8 cellular contexts compared by ENCODE assay signal in genomic region chr18:23283933-23284430, GRCh38.
DNase-seq lines count a peak whose midpoint lies in the region; ATAC-seq and TF ChIP-seq lines count a peak whose summit lies in the region.

No MANE protein-coding gene starts in this region.

- no peak overlapping the region for H3K9ac ChIP-seq in endodermal cell (ENCODE audit: extremely low read depth, low read length, poor library complexity, severe bottlenecking)

- POLR2A ChIA-PET in CD4-positive, alpha-beta T cell (lab: Charles Lee): no interaction called here

- peak overlapping the region; percentile 93 for H3K27ac Mint-ChIP-seq in endodermal cell
- H3K27ac Mint-ChIP-seq in CD4-positive, alpha-beta T cell: no peak overlapping the region

- peaks cover 64% of the 10 kb centered on the region for H3K4me1 Mint-ChIP-seq in endodermal cell
- H3K4me1 Mint-ChIP-seq in CD4-positive, alpha-beta T cell (ENCODE audit: low read depth): no peaks in the 10 kb centered on the region

- DNase-seq in COLO829 (ENCODE audit: low spot score) (peak; percentile 31), HT-29 (ENCODE audit: low spot score) (peak; percentile 32), endodermal cell (peak; percentile 89), inferior parietal cortex (ENCODE audit: extremely low spot score) (no peak), mesenteric fat pad (ENCODE audit: low spot score) (no peak), spleen (no peak)
- no peak for DNase-seq in CD4-positive, alpha-beta T cell

- TF ChIP-seq CTCF in endodermal cell (conservative IDR thresholded peaks at IDR 0.05): no peak
- TF ChIP-seq CTCF in spleen (IDR thresholded peaks at IDR 0.05 in 8 of 11, conservative IDR thresholded peaks at IDR 0.05 in 3 of 11): no peak
- no peak for TF ChIP-seq CTCF in CD4-positive, alpha-beta T cell (IDR thresholded peaks at IDR 0.05)

- H3K27me3 Mint-ChIP-seq in endodermal cell (ENCODE audit: insufficient read depth): no peaks in the 10 kb centered on the region
- H3K27me3 Mint-ChIP-seq in CD4-positive, alpha-beta T cell: no peaks in the 10 kb centered on the region

- no peaks in the 10 kb centered on the region for H3K9me3 Mint-ChIP-seq in endodermal cell
- H3K9me3 Mint-ChIP-seq in CD4-positive, alpha-beta T cell: no peaks in the 10 kb centered on the region

- H3K4me1 ChIP-seq in endodermal cell (ENCODE audit: control insufficient read depth, insufficient read depth, low read length) (peaks cover 12% of the 10 kb centered on the region), spleen (peaks cover 0 to 3% (median 0%) of the 10 kb centered on the region in 6 donors)

- CTCF ChIA-PET in CD4-positive, alpha-beta T cell (lab: Charles Lee): no interaction called here

- H3K36me3 ChIP-seq in endodermal cell (ENCODE audit: control insufficient read depth, insufficient read depth, low read length) (no peaks in the 10 kb centered on the region), spleen (no peaks in the 10 kb centered on the region)

- peaks cover 4% of the 10 kb centered on the region for H3K9me3 ChIP-seq in endodermal cell (ENCODE audit: control insufficient read depth, low read length)
- no peaks in the 10 kb centered on the region for H3K9me3 ChIP-seq in spleen
- H3K9me3 ChIP-seq in CD4-positive, alpha-beta T cell (ENCODE audit: control insufficient read depth, low read length): no peaks in the 10 kb centered on the region

- WGBS in endodermal cell (ENCODE audit: insufficient coverage in 1 of 2, insufficient read length in 1 of 2), 2 experiments: 23% methylated on average over 2 of the region's 2 CpGs; no CpG with 5 or more reads in 1 of the 2 experiments
- 64 to 78% (median 69%) methylated on average over 2 of the region's 2 CpGs for WGBS in spleen, 5 donors

- peaks cover 15% of the 10 kb centered on the region for H3K36me3 Mint-ChIP-seq in endodermal cell (ENCODE audit: low read depth)
- no peaks in the 10 kb centered on the region for H3K36me3 Mint-ChIP-seq in CD4-positive, alpha-beta T cell (ENCODE audit: low read depth)

- peak; percentile 86 for ATAC-seq in GM21529 (IDR thresholded peaks at IDR 0.05; ENCODE audit: unreplicated experiment)
- ATAC-seq in CD4-positive, alpha-beta T cell (ENCODE audit: poor library complexity): no peak

- H3K27ac ChIP-seq in endodermal cell (ENCODE audit: low read depth, low read length) (no peak overlapping the region), spleen (no peak overlapping the region)
- no peak overlapping the region for H3K27ac ChIP-seq in CD4-positive, alpha-beta T cell (ENCODE audit: low read depth, low read length)

- H3K4me3 ChIP-seq in endodermal cell (ENCODE audit: low read length) (peak overlapping the region; percentile 69), spleen (no peak overlapping the region)

- no peaks in the 10 kb centered on the region for H3K27me3 ChIP-seq in endodermal cell (ENCODE audit: control insufficient read depth, insufficient read depth, low read length, poor library complexity, severe bottlenecking)
- no peaks in the 10 kb centered on the region for H3K27me3 ChIP-seq in spleen (replicated peaks in 1 of 7)
- H3K27me3 ChIP-seq in CD4-positive, alpha-beta T cell (ENCODE audit: control insufficient read depth, insufficient read depth, low read length): no peaks in the 10 kb centered on the region

- no peak for TF ChIP-seq POLR2A in spleen (IDR thresholded peaks at IDR 0.05)

- intact Hi-C loops in spleen (cut with DNase I; ENCODE audit: low total_unique reads): no loop called here
- intact Hi-C loops in CD4-positive, alpha-beta T cell (cut with DNase I, micrococcal nuclease): no loop called here

- H3K4me3 Mint-ChIP-seq in endodermal cell: peak overlapping the region; percentile 59
- no peak overlapping the region for H3K4me3 Mint-ChIP-seq in CD4-positive, alpha-beta T cell

Comparison
In these comparisons a context has a peak if more than half of its experiments do, and no peak if none do; other contexts are left out.
1. DNase-seq: peak in COLO829 (single experiment), HT-29 (single experiment) and endodermal cell (single experiment); none in inferior parietal cortex (single experiment), mesenteric fat pad (single experiment), spleen (single experiment) and CD4-positive, alpha-beta T cell (0 of 10).